In genomic region chr6:35392111-35392702, GRCh38 we compare ENCODE assay signal across 9 cellular contexts. TPM values are rescaled to one million over a fixed set of nuclear protein-coding genes. Genes with fewer than 3 reads are reported as not detected.
DNase-seq lines count a peak whose midpoint lies in the region; ATAC-seq, FAIRE-seq and TF ChIP-seq lines count a peak whose summit lies in the region.
"Had no signal": no experiment of that assay in that cellular context is flagged by ENCODE, and none has a peak within 500 bp of the region (broad histone marks: within the 10 kb centered on the region; RNA-seq: fewer than 3 reads in every experiment).

No MANE protein-coding gene starts in this region.

- no peaks in the 10 kb centered on the region for H3K79me2 ChIP-seq in HepG2 (ENCODE audit: insufficient read depth, low read length)

- CTCF ChIA-PET in activated CD4-positive, alpha-beta memory T cell treated with anti-CD3 and anti-CD28 coated beads for 36 hours (lab: Charles Lee) = interaction anchor here (1.0 to 1.6 kb wide), 3 partner anchors 23 to 51 kb away, joined by 3 to 4 read pairs (median 4); no protein-coding TSS in a partner anchor
- CTCF ChIA-PET in HepG2 (lab: Yijun Ruan, JAX; ENCODE audit: low intra/inter-chr PET ratio, low total read pairs) (no interaction called here), GM10248 (lab: Yijun Ruan, JAX) (interaction anchor here (0.6 to 2.3 kb wide), 6 partner anchors 10 to 50 kb away, joined by 3 to 7 read pairs (median 4); partner anchors contain the start of gene PPARD)

- H3K36me3 ChIP-seq in HepG2 (replicated peaks in 1 of 2; ENCODE audit: control insufficient read depth in 1 of 2, insufficient read depth in 2 of 2, low read length in 2 of 2) = no peaks in the 10 kb centered on the region

- H3K4me3 ChIP-seq in HepG2 (replicated peaks in 1 of 3; ENCODE audit: insufficient read depth in 1 of 3, low read depth in 2 of 3, low read length in 3 of 3) = no peak overlapping the region

- POLR2A ChIA-PET in activated CD4-positive, alpha-beta memory T cell treated with anti-CD3 and anti-CD28 coated beads for 36 hours (lab: Charles Lee) = no interaction called here
- POLR2A ChIA-PET in HepG2 (lab: Yijun Ruan, JAX) = no interaction called here
- POLR2A ChIA-PET in GM10248 (lab: Yijun Ruan, JAX) = no interaction called here

- no peaks in the 10 kb centered on the region for H3K36me3 Mint-ChIP-seq in natural killer cell treated with Interleukin-12 subunit alpha and Interleukin-12 subunit beta and Interleukin-15 and Interleukin-18, amount 100 ng/mL, for 72 hours
- H3K36me3 Mint-ChIP-seq in natural killer cell = no peaks in the 10 kb centered on the region
- no peaks in the 10 kb centered on the region for H3K36me3 Mint-ChIP-seq in activated CD4-positive, alpha-beta memory T cell treated with anti-CD3 and anti-CD28 coated beads for 36 hours

- H3K4me1 ChIP-seq in HepG2 (ENCODE audit: insufficient read depth, low read length) = peaks cover 36% of the 10 kb centered on the region

- 79% methylated on average over 11 of the region's 12 CpGs for WGBS in HepG2 (ENCODE audit: low lambda C conversion rate)

- no TSS peak for BruUV-seq in HepG2 (replicated peaks; lab: Mats Ljungman, UMichigan)

- no peaks in the 10 kb centered on the region for H4K20me1 ChIP-seq in HepG2 (ENCODE audit: insufficient read depth, low read length)

- H3K9ac ChIP-seq in HepG2 (ENCODE audit: insufficient read depth, low read depth, low read length) = no peak overlapping the region

- no peak overlapping the region for H2AFZ ChIP-seq in HepG2 (ENCODE audit: low read length)

- H3K27me3 ChIP-seq in HepG2 (ENCODE audit: control insufficient read depth in 1 of 2, insufficient read depth in 2 of 2, low read length in 2 of 2) = no peaks in the 10 kb centered on the region

- no peak overlapping the region for H3K4me3 Mint-ChIP-seq in natural killer cell treated with Interleukin-12 subunit alpha and Interleukin-12 subunit beta and Interleukin-15 and Interleukin-18, amount 100 ng/mL, for 72 hours
- H3K4me3 Mint-ChIP-seq in natural killer cell = no peak overlapping the region
- no peak overlapping the region for H3K4me3 Mint-ChIP-seq in activated CD4-positive, alpha-beta memory T cell treated with anti-CD3 and anti-CD28 coated beads for 36 hours
- H3K4me3 Mint-ChIP-seq: nephron had no signal

- TF ChIP-seq RAD21 in HepG2 (CRISPR knock-in tag; IDR thresholded peaks at IDR 0.05) = no peak

- no peaks in the 10 kb centered on the region for H3K9me3 Mint-ChIP-seq in natural killer cell treated with Interleukin-12 subunit alpha and Interleukin-12 subunit beta and Interleukin-15 and Interleukin-18, amount 100 ng/mL, for 72 hours
- H3K9me3 Mint-ChIP-seq in natural killer cell = no peaks in the 10 kb centered on the region
- no peaks in the 10 kb centered on the region for H3K9me3 Mint-ChIP-seq in activated CD4-positive, alpha-beta memory T cell treated with anti-CD3 and anti-CD28 coated beads for 36 hours
- H3K9me3 Mint-ChIP-seq: nephron had no signal

- no peak overlapping the region for H3K27ac Mint-ChIP-seq in natural killer cell treated with Interleukin-12 subunit alpha and Interleukin-12 subunit beta and Interleukin-15 and Interleukin-18, amount 100 ng/mL, for 72 hours
- H3K27ac Mint-ChIP-seq in natural killer cell = peak overlapping the region in 1 of 2 donors; percentile 90
- peak overlapping the region; percentile 55 for H3K27ac Mint-ChIP-seq in activated CD4-positive, alpha-beta memory T cell treated with anti-CD3 and anti-CD28 coated beads for 36 hours

- no peaks in the 10 kb centered on the region for H3K27me3 Mint-ChIP-seq in natural killer cell treated with Interleukin-12 subunit alpha and Interleukin-12 subunit beta and Interleukin-15 and Interleukin-18, amount 100 ng/mL, for 72 hours
- no peaks in the 10 kb centered on the region for H3K27me3 Mint-ChIP-seq in natural killer cell (ENCODE audit: low read depth in 2 of 2)
- no peaks in the 10 kb centered on the region for H3K27me3 Mint-ChIP-seq in activated CD4-positive, alpha-beta memory T cell treated with anti-CD3 and anti-CD28 coated beads for 36 hours

- H3K4me2 ChIP-seq in HepG2 (ENCODE audit: low read depth, low read length) = no peak overlapping the region

- peaks cover 32 to 39% of the 10 kb centered on the region in 2 donors for H3K4me1 Mint-ChIP-seq in natural killer cell treated with Interleukin-12 subunit alpha and Interleukin-12 subunit beta and Interleukin-15 and Interleukin-18, amount 100 ng/mL, for 72 hours (ENCODE audit: low read depth in 2 of 2)
- H3K4me1 Mint-ChIP-seq in natural killer cell = peaks cover 19 to 45% of the 10 kb centered on the region in 2 donors
- peaks cover 55% of the 10 kb centered on the region for H3K4me1 Mint-ChIP-seq in activated CD4-positive, alpha-beta memory T cell treated with anti-CD3 and anti-CD28 coated beads for 36 hours (ENCODE audit: low read depth)

- intact Hi-C loops in natural killer cell (cut with micrococcal nuclease) (loop anchor here (5.0 kb wide), 1 partner anchor 60 kb away; the partner anchor contains the start of gene FANCE), HepG2 (cut with micrococcal nuclease; ENCODE audit: unreplicated experiment) (no loop called here)
- intact Hi-C loops in activated CD4-positive, alpha-beta memory T cell treated with anti-CD3 and anti-CD28 coated beads for 36 hours (cut with micrococcal nuclease) = loop anchor here (10.0 kb wide), 1 partner anchor 47 kb away; the partner anchor contains the start of gene PPARD

- in situ Hi-C loops in HepG2 (cut with HindIII; ENCODE audit: extremely low pct_ligation_motif_present, low pct_unique_long_range_greater_than_20kb) = no loop called here

- TF ChIP-seq CTCF in natural killer cell (IDR thresholded peaks at IDR 0.05) (no peak), HepG2 (CRISPR knock-in tag; IDR thresholded peaks at IDR 0.05) (no peak), GM10248 (IDR thresholded peaks at IDR 0.05; ENCODE audit: control extremely low read depth, extremely low read depth, low read depth, missing control alignments) (no peak)

- H3K9me3 ChIP-seq in HepG2 (ENCODE audit: low read length) = no peaks in the 10 kb centered on the region

- no peak for TF ChIP-seq POLR2A in HepG2 (IDR thresholded peaks at IDR 0.05; ENCODE audit: insufficient read depth in 1 of 2, low read depth in 2 of 2, low read length in 2 of 2)

- FAIRE-seq in HepG2 (lab: Jason Lieb, UNC) = no peak

- no peak for TF ChIP-seq EP300 in HepG2 (IDR thresholded peaks at IDR 0.05; ENCODE audit: low read depth in 2 of 2, low read length in 2 of 2)
- TF ChIP-seq EP300 in HepG2 (CRISPR knock-in tag; IDR thresholded peaks at IDR 0.05; ENCODE audit: borderline replicate concordance) = no peak

- peak; percentile 50 for DNase-seq in natural killer cell treated with Interleukin-12 subunit alpha and Interleukin-12 subunit beta and Interleukin-15 and Interleukin-18, amount 100 ng/mL, for 72 hours (ENCODE audit: low spot score)
- DNase-seq in natural killer cell (no peak), HepG2 (ENCODE audit: low spot score) (peak; percentile 39), nucleus accumbens (lab: John Stamatoyannopoulos, UW) (no peak), GM10248 (ENCODE audit: extremely low spot score) (no peak)
- no peak for DNase-seq in activated CD4-positive, alpha-beta memory T cell treated with anti-CD3 and anti-CD28 coated beads for 36 hours

- ATAC-seq in natural killer cell treated with Interleukin-12 subunit alpha and Interleukin-12 subunit beta and Interleukin-15 and Interleukin-18, amount 100 ng/mL, for 72 hours = no peak
- no peak for ATAC-seq in natural killer cell
- peak; percentile 54 for ATAC-seq in HepG2
- no peak for ATAC-seq in HG02678 (IDR thresholded peaks at IDR 0.05; ENCODE audit: unreplicated experiment)
- no peak for ATAC-seq in HG02798 (IDR thresholded peaks at IDR 0.05; ENCODE audit: poor library complexity, unreplicated experiment)

- no peak overlapping the region for H3K27ac ChIP-seq in HepG2 (ENCODE audit: extremely low read length, insufficient read depth, low read length)

RNA-seq across cellular contexts. Expression of gene PPARD, which starts 49.8 kb away (rescaled TPM):
- 10 to 100 TPM; 19.6 to 19.9 TPM for total RNA-seq in natural killer cell treated with Interleukin-12 subunit alpha and Interleukin-12 subunit beta and Interleukin-15 and Interleukin-18, amount 100 ng/mL, for 72 hours
- total RNA-seq in natural killer cell = 10 to 100 TPM; 14.4 to 20.4 (median 18.8) TPM
- 10 to 100 TPM; 19.9 to 20.9 TPM for total RNA-seq in activated CD4-positive, alpha-beta memory T cell treated with anti-CD3 and anti-CD28 coated beads for 36 hours
- 5.8 and 6.1 TPM in 2 replicates for total RNA-seq in HepG2 (2016; rRNA removed; fragmentation: Illumina TruSeq; extraction: Trizol)
- 2.7 and 2.8 TPM in 2 replicates for total RNA-seq in HepG2 (2016; cell fraction: cytosol; rRNA removed; fragmentation: Illumina TruSeq; extraction: Trizol; ENCODE audit: low read depth)
- 4.8 and 5.7 TPM in 2 replicates for total RNA-seq in HepG2 (2016; cell fraction: insoluble cytoplasmic fraction; rRNA removed; fragmentation: Illumina TruSeq; extraction: Trizol)
- 6.6 and 7.6 TPM in 2 replicates for total RNA-seq in HepG2 (2016; cell fraction: membrane; rRNA removed; fragmentation: Illumina TruSeq; extraction: Trizol)
- total RNA-seq in HepG2 (2016; cell fraction: nucleus; rRNA removed; fragmentation: Illumina TruSeq; extraction: Trizol) = 3.7 and 4.7 TPM in 2 replicates
- 13.3 and 16.2 TPM in 2 replicates for polyA plus RNA-seq in HepG2 (2011; rRNA removed)
- polyA plus RNA-seq in HepG2 (2011; cell fraction: cytosol; rRNA removed) = 11.1 and 13.7 TPM in 2 replicates
- polyA plus RNA-seq in HepG2 (2011; cell fraction: nucleus; rRNA removed) = 26.3 and 29.6 TPM in 2 replicates
- polyA plus RNA-seq in HepG2 (2012) = 10.1 and 11.2 TPM in 2 replicates
- polyA plus RNA-seq in HepG2 (2016; cell fraction: cytosol; fragmentation: Illumina TruSeq; extraction: Trizol; ENCODE audit: low read depth) = 1.9 and 2.4 TPM in 2 replicates
- 7.9 and 11.5 TPM in 2 replicates for polyA plus RNA-seq in HepG2 (2016; cell fraction: insoluble cytoplasmic fraction; fragmentation: Illumina TruSeq; extraction: Trizol; ENCODE audit: low read depth)
- polyA plus RNA-seq in HepG2 (2016; cell fraction: membrane; fragmentation: Illumina TruSeq; extraction: Trizol; ENCODE audit: low read depth) = 7.6 and 8.0 TPM in 2 replicates
- 16.8 and 19.6 TPM in 2 replicates for polyA plus RNA-seq in HepG2 (2016; cell fraction: nucleus; fragmentation: Illumina TruSeq; extraction: Trizol; ENCODE audit: insufficient read depth, low read depth)
- 8.4 and 18.8 TPM in 2 replicates for polyA minus RNA-seq in HepG2 (2011; rRNA and poly(A)+ RNA removed; ENCODE audit: low replicate concordance)
- 6.6 and 6.9 TPM in 2 replicates for polyA minus RNA-seq in HepG2 (2011; cell fraction: cytosol; rRNA and poly(A)+ RNA removed)
- 5.6 and 5.7 TPM in 2 replicates for polyA minus RNA-seq in HepG2 (2011; cell fraction: nucleus; rRNA and poly(A)+ RNA removed)

RNA-seq across cellular contexts. Expression of gene FANCE, which starts 59.9 kb away (rescaled TPM):
- 10 to 100 TPM; 10.4 to 27.3 TPM for total RNA-seq in natural killer cell treated with Interleukin-12 subunit alpha and Interleukin-12 subunit beta and Interleukin-15 and Interleukin-18, amount 100 ng/mL, for 72 hours
- 1 to 10 TPM; 2.2 to 3.2 (median 2.6) TPM for total RNA-seq in natural killer cell
- 10 to 100 TPM; 18.9 to 19.2 TPM for total RNA-seq in activated CD4-positive, alpha-beta memory T cell treated with anti-CD3 and anti-CD28 coated beads for 36 hours
- 9.7 and 11.2 TPM in 2 replicates for total RNA-seq in HepG2 (2016; rRNA removed; fragmentation: Illumina TruSeq; extraction: Trizol)
- 1.9 and 2.5 TPM in 2 replicates for total RNA-seq in HepG2 (2016; cell fraction: cytosol; rRNA removed; fragmentation: Illumina TruSeq; extraction: Trizol; ENCODE audit: low read depth)
- total RNA-seq in HepG2 (2016; cell fraction: insoluble cytoplasmic fraction; rRNA removed; fragmentation: Illumina TruSeq; extraction: Trizol) = 9.2 and 10.0 TPM in 2 replicates
- 6.3 and 6.7 TPM in 2 replicates for total RNA-seq in HepG2 (2016; cell fraction: membrane; rRNA removed; fragmentation: Illumina TruSeq; extraction: Trizol)
- total RNA-seq in HepG2 (2016; cell fraction: nucleus; rRNA removed; fragmentation: Illumina TruSeq; extraction: Trizol) = 4.8 and 7.1 TPM in 2 replicates
- polyA plus RNA-seq in HepG2 (2011; rRNA removed) = 7.1 and 7.9 TPM in 2 replicates
- 6.3 and 6.8 TPM in 2 replicates for polyA plus RNA-seq in HepG2 (2011; cell fraction: cytosol; rRNA removed)
- polyA plus RNA-seq in HepG2 (2011; cell fraction: nucleus; rRNA removed) = 6.9 and 8.4 TPM in 2 replicates
- polyA plus RNA-seq in HepG2 (2012) = 4.1 and 4.3 TPM in 2 replicates
- polyA plus RNA-seq in HepG2 (2016; cell fraction: cytosol; fragmentation: Illumina TruSeq; extraction: Trizol; ENCODE audit: low read depth) = 1.5 and 1.6 TPM in 2 replicates
- 7.5 and 8.6 TPM in 2 replicates for polyA plus RNA-seq in HepG2 (2016; cell fraction: insoluble cytoplasmic fraction; fragmentation: Illumina TruSeq; extraction: Trizol; ENCODE audit: low read depth)
- 3.0 and 4.3 TPM in 2 replicates for polyA plus RNA-seq in HepG2 (2016; cell fraction: membrane; fragmentation: Illumina TruSeq; extraction: Trizol; ENCODE audit: low read depth)
- polyA plus RNA-seq in HepG2 (2016; cell fraction: nucleus; fragmentation: Illumina TruSeq; extraction: Trizol; ENCODE audit: insufficient read depth, low read depth) = 13.2 and 13.8 TPM in 2 replicates
- polyA minus RNA-seq in HepG2 (2011; rRNA and poly(A)+ RNA removed; ENCODE audit: low replicate concordance) = 14.3 and 23.1 TPM in 2 replicates
- polyA minus RNA-seq in HepG2 (2011; cell fraction: cytosol; rRNA and poly(A)+ RNA removed) = 5.5 TPM in 2 replicates
- polyA minus RNA-seq in HepG2 (2011; cell fraction: nucleus; rRNA and poly(A)+ RNA removed) = 1.8 and 2.4 TPM in 2 replicates

Comparison
In these comparisons a context has a peak if more than half of its experiments do, and no peak if none do; other contexts are left out.
1. DNase-seq: peak in natural killer cell treated with Interleukin-12 subunit alpha and Interleukin-12 subunit beta and Interleukin-15 and Interleukin-18, amount 100 ng/mL, for 72 hours (single experiment) and HepG2 (single experiment); none in natural killer cell (single experiment), activated CD4-positive, alpha-beta memory T cell treated with anti-CD3 and anti-CD28 coated beads for 36 hours (single experiment), nucleus accumbens (0 of 56) and GM10248 (single experiment).